In genomic region chr5:83721878-83722779, GRCh38 we compare ENCODE assay signal across 9 cellular contexts. TPM values are rescaled to one million over a fixed set of nuclear protein-coding genes. Genes with fewer than 3 reads are reported as not detected.
DNase-seq lines count a peak whose midpoint lies in the region; ATAC-seq and TF ChIP-seq lines count a peak whose summit lies in the region.
"Had no signal": no experiment of that assay in that cellular context is flagged by ENCODE, and none has a peak within 500 bp of the region (broad histone marks: within the 10 kb centered on the region; RNA-seq: fewer than 3 reads in every experiment).

No MANE protein-coding gene starts in this region.

- H3K4me1 Mint-ChIP-seq in stimulated activated naive CD8-positive, alpha-beta T cell treated with anti-CD3 and anti-CD28 coated beads, Interleukin-15, amount 100 ng/mL, for 72 hours = peaks cover 12% of the 10 kb centered on the region

- intact Hi-C loops in left lung (cut with DNase I) = no loop called here

- H3K27me3 ChIP-seq in Peyer's patch (no peaks in the 10 kb centered on the region), left lung (peaks cover 0 to 49% of the 10 kb centered on the region in 2 donors)

- H3K27me3 Mint-ChIP-seq in stimulated activated naive CD8-positive, alpha-beta T cell treated with anti-CD3 and anti-CD28 coated beads, Interleukin-15, amount 100 ng/mL, for 72 hours = peaks cover 53% of the 10 kb centered on the region

- H3K9me3 ChIP-seq in Peyer's patch = no peaks in the 10 kb centered on the region
- no peaks in the 10 kb centered on the region for H3K9me3 ChIP-seq in left lung

- DNase-seq in Peyer's patch = peak in 2 of 3 donors; percentile 74 to 80
- peak; percentile 76 for DNase-seq in dedifferentiated amniotic fluid mesenchymal stem cell (ENCODE audit: extremely low spot score)
- peak; percentile 62 to 83 for DNase-seq in left lung
- peak; percentile 9 to 10 for DNase-seq in stimulated activated naive CD8-positive, alpha-beta T cell treated with anti-CD3 and anti-CD28 coated beads, Interleukin-15, amount 100 ng/mL, for 72 hours

- H3K36me3 ChIP-seq in Peyer's patch (no peaks in the 10 kb centered on the region), left lung (no peaks in the 10 kb centered on the region)

- peak overlapping the region in 1 of 2 donors; percentile 78 for H3K27ac Mint-ChIP-seq in stimulated activated naive CD8-positive, alpha-beta T cell treated with anti-CD3 and anti-CD28 coated beads, Interleukin-15, amount 100 ng/mL, for 72 hours

- peak overlapping the region; percentile 83 for H3K4me3 Mint-ChIP-seq in stimulated activated naive CD8-positive, alpha-beta T cell treated with anti-CD3 and anti-CD28 coated beads, Interleukin-15, amount 100 ng/mL, for 72 hours

- H3K4me1 ChIP-seq in Peyer's patch (peaks cover 0 to 11% (median 4%) of the 10 kb centered on the region in 4 donors), left lung (peaks cover 0 to 4% of the 10 kb centered on the region in 2 donors)

- H3K4me3 ChIP-seq in Peyer's patch (peak overlapping the region; percentile 30 to 57 (median 41)), left lung (peak overlapping the region; percentile 43 to 48)

- H3K27ac ChIP-seq in C4-2B (no peak overlapping the region), Peyer's patch (peak overlapping the region in 2 of 4 donors; percentile 35 to 56), left lung (no peak overlapping the region)

- peak; percentile 63 for ATAC-seq in GM18907 (IDR thresholded peaks at IDR 0.05; ENCODE audit: unreplicated experiment)
- peak; percentile 34 for ATAC-seq in HG03469 (IDR thresholded peaks at IDR 0.05; ENCODE audit: unreplicated experiment)
- ATAC-seq in left lung = peak; percentile 93
- peak; percentile 62 for ATAC-seq in stimulated activated naive CD8-positive, alpha-beta T cell treated with anti-CD3 and anti-CD28 coated beads, Interleukin-15, amount 100 ng/mL, for 72 hours
- no peak for ATAC-seq in GM18520 (IDR thresholded peaks at IDR 0.05; ENCODE audit: unreplicated experiment)

- H3K9me3 Mint-ChIP-seq in stimulated activated naive CD8-positive, alpha-beta T cell treated with anti-CD3 and anti-CD28 coated beads, Interleukin-15, amount 100 ng/mL, for 72 hours = no peaks in the 10 kb centered on the region

- no peak for TF ChIP-seq POLR2A in Peyer's patch (IDR thresholded peaks at IDR 0.05)

- peak; percentile 22 for TF ChIP-seq CTCF in C4-2B (conservative IDR thresholded peaks at IDR 0.05)
- peak in 4 of 6 experiments; percentile 19 to 51 (median 44) for TF ChIP-seq CTCF in Peyer's patch (IDR thresholded peaks at IDR 0.05)
- no peak for TF ChIP-seq CTCF in left lung (IDR thresholded peaks at IDR 0.05)

RNA-seq across cellular contexts. Expression of gene HAPLN1, which starts 1.5 kb away (rescaled TPM):
- total RNA-seq in Peyer's patch (1 to 10 TPM in 1 of 4 donors, under 1 TPM in 2, not detected in 1; 0.13 to 1.7 (median 0.70) TPM), left lung (under 1 TPM; 0.05 to 0.73 TPM)
- total RNA-seq: T-helper 2 cell treated with Interferon-gamma antibody and Interleukin-4, amounts not matched to agents 100 ng/mL and 5 ng/mL, for 36 hours had no signal

Comparison
In these comparisons a context has a peak if more than half of its experiments do, and no peak if none do; other contexts are left out.
1. CTCF ChIP-seq: peak in C4-2B (single experiment) and Peyer's patch (4 of 6); none in left lung (0 of 2).
2. DNase-seq: peak in every context shown above with its lines; median percentile 77 in Peyer's patch; 76 in dedifferentiated amniotic fluid mesenchymal stem cell; 72 in left lung; 10 in stimulated activated naive CD8-positive, alpha-beta T cell treated with anti-CD3 and anti-CD28 coated beads, Interleukin-15, amount 100 ng/mL, for 72 hours.